Comparison of ENCODE assay signal across 11 cellular contexts in genomic region chr2:127807678-127808353, GRCh38. TPM values are rescaled to one million over a fixed set of nuclear protein-coding genes. Genes with fewer than 3 reads are reported as not detected.
DNase-seq lines count a peak whose midpoint lies in the region; ATAC-seq and TF ChIP-seq lines count a peak whose summit lies in the region.
"Had no signal": no experiment of that assay in that cellular context is flagged by ENCODE, and none has a peak within 500 bp of the region (broad histone marks: within the 10 kb centered on the region; RNA-seq: fewer than 3 reads in every experiment).

No MANE protein-coding gene starts in this region.

- H3K27ac ChIP-seq in heart right ventricle: no peak overlapping the region

- no peak for ATAC-seq in T-helper 17 cell
- ATAC-seq in stimulated activated memory B cell treated with anti-CD40 and anti-IgM and Interleukin-4, amounts not matched to agents 10 μg/mL and 1 μg/mL and 100 μg/mL, for 72 hours: no peak
- ATAC-seq in HG03571 (IDR thresholded peaks at IDR 0.05; ENCODE audit: unreplicated experiment): no peak
- ATAC-seq in heart right ventricle: no peak
- no peak for ATAC-seq in GM21723 (IDR thresholded peaks at IDR 0.05; ENCODE audit: unreplicated experiment)

- H3K9me3 ChIP-seq in T-helper 17 cell (ENCODE audit: control insufficient read depth, low read length, poor library complexity, severe bottlenecking) (no peaks in the 10 kb centered on the region), heart right ventricle (no peaks in the 10 kb centered on the region)

- peaks cover 54% of the 10 kb centered on the region for H3K4me1 Mint-ChIP-seq in activated naive CD4-positive, alpha-beta T cell treated with anti-CD3 and anti-CD28 coated beads, Interleukin-2, amount 10 ng/mL, durations not matched to agents 7 days and 5 days
- peaks cover 49% of the 10 kb centered on the region for H3K4me1 Mint-ChIP-seq in T-helper 17 cell
- peaks cover 69% of the 10 kb centered on the region for H3K4me1 Mint-ChIP-seq in stimulated activated memory B cell treated with anti-CD40 and anti-IgM and Interleukin-4, amounts not matched to agents 10 μg/mL and 1 μg/mL and 100 μg/mL, for 72 hours

- CTCF ChIA-PET in activated naive CD4-positive, alpha-beta T cell treated with anti-CD3 and anti-CD28 coated beads, Interleukin-2, amount 10 ng/mL, durations not matched to agents 7 days and 5 days (lab: Charles Lee): interaction anchor here (0.6 kb wide), 1 partner anchor 240 kb away, joined by 3 read pairs; no protein-coding TSS in a partner anchor

- no peak for TF ChIP-seq CTCF in heart right ventricle (IDR thresholded peaks at IDR 0.05)

- H3K4me3 Mint-ChIP-seq in activated naive CD4-positive, alpha-beta T cell treated with anti-CD3 and anti-CD28 coated beads, Interleukin-2, amount 10 ng/mL, durations not matched to agents 7 days and 5 days: peak overlapping the region; percentile 38
- peak overlapping the region; percentile 79 for H3K4me3 Mint-ChIP-seq in T-helper 17 cell
- peak overlapping the region; percentile 34 for H3K4me3 Mint-ChIP-seq in stimulated activated memory B cell treated with anti-CD40 and anti-IgM and Interleukin-4, amounts not matched to agents 10 μg/mL and 1 μg/mL and 100 μg/mL, for 72 hours

- H3K27me3 Mint-ChIP-seq in activated naive CD4-positive, alpha-beta T cell treated with anti-CD3 and anti-CD28 coated beads, Interleukin-2, amount 10 ng/mL, durations not matched to agents 7 days and 5 days: no peaks in the 10 kb centered on the region
- peaks cover 1% of the 10 kb centered on the region for H3K27me3 Mint-ChIP-seq in T-helper 17 cell
- no peaks in the 10 kb centered on the region for H3K27me3 Mint-ChIP-seq in stimulated activated memory B cell treated with anti-CD40 and anti-IgM and Interleukin-4, amounts not matched to agents 10 μg/mL and 1 μg/mL and 100 μg/mL, for 72 hours

- H3K36me3 ChIP-seq in heart right ventricle: peaks cover 0 to 4% (median 0%) of the 10 kb centered on the region in 9 donors

- H3K27me3 ChIP-seq in heart right ventricle: no peaks in the 10 kb centered on the region

- 61 to 70% methylated on average over 3 of the region's 3 CpGs for WGBS in heart right ventricle, 2 donors

- no peak overlapping the region for H3K27ac Mint-ChIP-seq in activated naive CD4-positive, alpha-beta T cell treated with anti-CD3 and anti-CD28 coated beads, Interleukin-2, amount 10 ng/mL, durations not matched to agents 7 days and 5 days
- peak overlapping the region; percentile 88 for H3K27ac Mint-ChIP-seq in T-helper 17 cell
- no peak overlapping the region for H3K27ac Mint-ChIP-seq in stimulated activated memory B cell treated with anti-CD40 and anti-IgM and Interleukin-4, amounts not matched to agents 10 μg/mL and 1 μg/mL and 100 μg/mL, for 72 hours

- no peaks in the 10 kb centered on the region for H3K9me3 Mint-ChIP-seq in activated naive CD4-positive, alpha-beta T cell treated with anti-CD3 and anti-CD28 coated beads, Interleukin-2, amount 10 ng/mL, durations not matched to agents 7 days and 5 days
- H3K9me3 Mint-ChIP-seq in stimulated activated memory B cell treated with anti-CD40 and anti-IgM and Interleukin-4, amounts not matched to agents 10 μg/mL and 1 μg/mL and 100 μg/mL, for 72 hours: no peaks in the 10 kb centered on the region

- peaks cover 4 to 68% (median 57%) of the 10 kb centered on the region in 9 donors for H3K4me1 ChIP-seq in heart right ventricle

- peaks cover 27% of the 10 kb centered on the region for H3K36me3 Mint-ChIP-seq in activated naive CD4-positive, alpha-beta T cell treated with anti-CD3 and anti-CD28 coated beads, Interleukin-2, amount 10 ng/mL, durations not matched to agents 7 days and 5 days
- peaks cover 7% of the 10 kb centered on the region for H3K36me3 Mint-ChIP-seq in T-helper 17 cell (ENCODE audit: low read depth)
- peaks cover 5% of the 10 kb centered on the region for H3K36me3 Mint-ChIP-seq in stimulated activated memory B cell treated with anti-CD40 and anti-IgM and Interleukin-4, amounts not matched to agents 10 μg/mL and 1 μg/mL and 100 μg/mL, for 72 hours

- DNase-seq in activated naive CD4-positive, alpha-beta T cell treated with anti-CD3 and anti-CD28 coated beads, Interleukin-2, amount 10 ng/mL, durations not matched to agents 7 days and 5 days: no peak
- no peak for DNase-seq in activated naive CD4-positive, alpha-beta T cell treated with Interleukin-2 at 50 U/mL for 16 hours
- DNase-seq in T-helper 17 cell (no peak), glomerular visceral epithelial cell (ENCODE audit: extremely low spot score) (peak; percentile 39), heart right ventricle (no peak)
- DNase-seq: NCI-H1092 treated with DMSO at 0.1 percent for 48 hours, NCI-H524 treated with DMSO at 0.1 percent for 48 hours, SW 1271 had no signal

- intact Hi-C loops in heart right ventricle (cut with DNase I): loop anchor here in 2 of 10 donors (10.0 kb wide), 1 partner anchor 103 kb away; the partner anchor contains the start of gene SFT2D3 (in 2 of the 2)

- no peak overlapping the region for H3K4me3 ChIP-seq in heart right ventricle

RNA-seq across cellular contexts. Expression of gene WDR33, which starts 3.2 kb away (rescaled TPM):
- total RNA-seq in T-helper 17 cell: 10 to 100 TPM; 55.2 to 61.8 TPM
- total RNA-seq in heart right ventricle: 10 to 100 TPM; 38.5 to 47.6 (median 42.9) TPM
- 10 to 100 TPM; 10.5 to 18.1 TPM for polyA plus RNA-seq in heart right ventricle

RNA-seq across cellular contexts. Expression of gene POLR2D, which starts 50.1 kb away (rescaled TPM):
- total RNA-seq in T-helper 17 cell (10 to 100 TPM; 19.6 to 29.7 TPM), heart right ventricle (10 to 100 TPM; 19.0 to 26.4 (median 20.7) TPM)
- polyA plus RNA-seq in heart right ventricle: 10 to 100 TPM in 1 of 2 donors, 1 to 10 TPM in 1; 7.5 to 13.3 TPM
